ENCODE assay signal across 16 cellular contexts in genomic region chr20:50398471-50399002, GRCh38.
DNase-seq lines count a peak whose midpoint lies in the region; ATAC-seq and TF ChIP-seq lines count a peak whose summit lies in the region.
"Had no signal": no experiment of that assay in that cellular context is flagged by ENCODE, and none has a peak within 500 bp of the region (broad histone marks: within the 10 kb centered on the region; RNA-seq: fewer than 3 reads in every experiment).

No MANE protein-coding gene starts in this region.

- H3K79me1 ChIP-seq in neuronal stem cell (ENCODE audit: low read depth, low read length) = no peaks in the 10 kb centered on the region

- H3K27ac ChIP-seq in ascending aorta (peak overlapping the region; percentile 90 to 97), heart left ventricle (peak overlapping the region; percentile 68 to 95 (median 86)), neuronal stem cell (replicated peaks; ENCODE audit: low read length) (no peak overlapping the region), tibial artery (peak overlapping the region; percentile 87 to 96)
- H3K27ac ChIP-seq: foreskin keratinocyte had no signal

- H2AK5ac ChIP-seq in neuronal stem cell (ENCODE audit: low read depth, low read length) = peak overlapping the region; percentile 60

- 53 to 75% (median 61%) methylated on average over 18 to 19 of the region's 19 CpGs for WGBS in heart left ventricle, 4 donors
- no CpG with 5 or more reads among the region's 19 CpGs for WGBS in neuronal stem cell (ENCODE audit: extremely low coverage in 2 of 2, insufficient read length in 2 of 2, insufficient replicate concordance in 1 of 2), 2 donors

- no peak for TF ChIP-seq POLR2A in heart left ventricle (IDR thresholded peaks at IDR 0.05)

- H3K9me3 ChIP-seq in ascending aorta (no peaks in the 10 kb centered on the region), heart left ventricle (no peaks in the 10 kb centered on the region), neuronal stem cell (replicated peaks in 1 of 2; ENCODE audit: control insufficient read depth in 2 of 2, insufficient read depth in 1 of 2, low read depth in 1 of 2, low read length in 2 of 2) (no peaks in the 10 kb centered on the region), tibial artery (no peaks in the 10 kb centered on the region)
- H3K9me3 ChIP-seq: MG63, Peyer's patch had no signal

- no peak overlapping the region for H3K23ac ChIP-seq in neuronal stem cell (ENCODE audit: low read depth, low read length, poor library complexity)

- H3K4me2 ChIP-seq in neuronal stem cell (ENCODE audit: insufficient read depth, low read length, poor library complexity, severe bottlenecking) = no peak overlapping the region

- no peak overlapping the region for H3K9ac ChIP-seq in neuronal stem cell (ENCODE audit: low read depth, low read length, poor library complexity)

- H3K4me3 ChIP-seq in ascending aorta (no peak overlapping the region), heart left ventricle (no peak overlapping the region), neuronal stem cell (ENCODE audit: low read length in 2 of 2) (no peak overlapping the region), tibial artery (no peak overlapping the region)
- H3K4me3 ChIP-seq: MG63, Peyer's patch had no signal

- H3K18ac ChIP-seq in neuronal stem cell (ENCODE audit: low read length) = peak overlapping the region; percentile 15

- no peak for TF ChIP-seq CTCF in ascending aorta (IDR thresholded peaks at IDR 0.05)
- no peak for TF ChIP-seq CTCF in heart left ventricle (IDR thresholded peaks at IDR 0.05)
- TF ChIP-seq CTCF in tibial artery (IDR thresholded peaks at IDR 0.05) = no peak

- intact Hi-C loops in ascending aorta (cut with DNase I) (loop anchor here (1.0 to 2.0 kb wide), 2 partner anchors 17 to 90 kb away; no protein-coding TSS in a partner anchor), heart left ventricle (cut with DNase I) (loop anchor here in 8 of 10 donors (1.0 to 10.0 kb wide), 10 partner anchors 16 to 208 kb away; partner anchors contain the start of gene CEBPB (in 7 of the 8)), tibial artery (cut with DNase I; ENCODE audit: low total_unique reads) (loop anchor here (5.0 kb wide), 2 partner anchors 91 to 206 kb away; partner anchors contain the start of gene CEBPB), left colon (cut with DNase I, micrococcal nuclease) (no loop called here)

- H2BK12ac ChIP-seq in neuronal stem cell (ENCODE audit: low read length) = no peak overlapping the region

- H2AFZ ChIP-seq in neuronal stem cell (ENCODE audit: low read length) = no peak overlapping the region

- no peak overlapping the region for H4K8ac ChIP-seq in neuronal stem cell (ENCODE audit: low read depth, low read length)

- no peak overlapping the region for H3K4ac ChIP-seq in neuronal stem cell (ENCODE audit: low read length)

- no peaks in the 10 kb centered on the region for H3K27me3 ChIP-seq in ascending aorta
- no peaks in the 10 kb centered on the region for H3K27me3 ChIP-seq in heart left ventricle
- H3K27me3 ChIP-seq in neuronal stem cell (ENCODE audit: control insufficient read depth in 3 of 3, insufficient read depth in 3 of 3, low read depth in 1 of 3, low read length in 3 of 3) = peaks cover 0 to 17% (median 0%) of the 10 kb centered on the region in 3 experiments
- H3K27me3 ChIP-seq in tibial artery = no peaks in the 10 kb centered on the region
- H3K27me3 ChIP-seq: foreskin keratinocyte, MG63, Peyer's patch had no signal

- peak overlapping the region; percentile 30 for H2BK15ac ChIP-seq in neuronal stem cell (ENCODE audit: low read length)

- H2BK120ac ChIP-seq in neuronal stem cell (ENCODE audit: low read depth, low read length) = no peak overlapping the region

- H2BK5ac ChIP-seq in neuronal stem cell (ENCODE audit: low read length) = no peak overlapping the region

- H4K91ac ChIP-seq in neuronal stem cell (ENCODE audit: low read depth, low read length, poor library complexity) = no peak overlapping the region

- H3K4me1 ChIP-seq in ascending aorta (peaks cover 37 to 64% of the 10 kb centered on the region in 2 donors), heart left ventricle (peaks cover under 1 to 75% (median 35%) of the 10 kb centered on the region in 12 donors), neuronal stem cell (ENCODE audit: control insufficient read depth in 2 of 2, insufficient read depth in 1 of 2, low read depth in 1 of 2, low read length in 2 of 2) (peaks cover 0 to 8% of the 10 kb centered on the region in 2 donors), tibial artery (peaks cover 0 to 98% (median 75%) of the 10 kb centered on the region in 4 donors)
- H3K4me1 ChIP-seq: foreskin keratinocyte had no signal

- peak; percentile 0 to 51 (median 2) for ATAC-seq in heart left ventricle
- ATAC-seq in left colon = no peak
- ATAC-seq in GM19035 (IDR thresholded peaks at IDR 0.05; ENCODE audit: unreplicated experiment) = no peak
- ATAC-seq: foreskin keratinocyte; naive thymus-derived CD4-positive, alpha-beta T cell; stimulated activated effector memory CD8-positive, alpha-beta T cell treated with anti-CD3 and anti-CD28 coated beads, Interleukin-12 subunit alpha, Interleukin-12 subunit beta, amount 100 ng/mL, for 72 hours had no signal

- DNase-seq in ascending aorta (ENCODE audit: low spot score in 2 of 2) (no peak), heart left ventricle (no peak), neuronal stem cell (ENCODE audit: low spot score) (no peak), tibial artery (peak; percentile 77 to 95), KG1 (lab: John Stamatoyannopoulos, UW) (no peak), NCI-H2227 (lab: John Stamatoyannopoulos, UW; ENCODE audit: unreplicated experiment) (no peak), left colon (no peak)
- DNase-seq: activated CD4-positive, alpha-beta T cell treated with anti-CD3 and anti-CD28 coated beads for 48 hours; activated gamma-delta T cell; foreskin keratinocyte; naive thymus-derived CD4-positive, alpha-beta T cell; NCI-H2227 treated with DMSO at 0.1 percent for 48 hours; Peyer's patch had no signal

- H3K14ac ChIP-seq in neuronal stem cell (ENCODE audit: low read length) = peak overlapping the region; percentile 60

- H3K36me3 ChIP-seq in ascending aorta = no peaks in the 10 kb centered on the region
- no peaks in the 10 kb centered on the region for H3K36me3 ChIP-seq in heart left ventricle
- H3K36me3 ChIP-seq in neuronal stem cell (replicated peaks in 1 of 2; ENCODE audit: control insufficient read depth in 2 of 2, insufficient read depth in 2 of 2, low read length in 2 of 2) = no peaks in the 10 kb centered on the region
- H3K36me3 ChIP-seq in tibial artery = no peaks in the 10 kb centered on the region
- H3K36me3 ChIP-seq: MG63, Peyer's patch had no signal

Comparison
In these comparisons a context has a peak if more than half of its experiments do, and no peak if none do; other contexts are left out.
1. DNase-seq: peak in tibial artery (2 of 2); none in ascending aorta (0 of 2), heart left ventricle (0 of 5), neuronal stem cell (single experiment), KG1 (single experiment), NCI-H2227 (single experiment) and left colon (0 of 2).
2. ATAC-seq: peak in heart left ventricle (4 of 4); none in left colon (single experiment) and GM19035 (single experiment).
3. intact Hi-C loops: an anchor here in ascending aorta (1.0 to 2.0 kb wide), heart left ventricle (1.0 to 10.0 kb wide) and tibial artery (5.0 kb wide); none called in left colon.